21 cellular contexts compared by ENCODE assay signal in genomic region chr18:79494936-79495335, GRCh38.
DNase-seq lines count a peak whose midpoint lies in the region; ATAC-seq and TF ChIP-seq lines count a peak whose summit lies in the region.
"Had no signal": no experiment of that assay in that cellular context is flagged by ENCODE, and none has a peak within 500 bp of the region (broad histone marks: within the 10 kb centered on the region; RNA-seq: fewer than 3 reads in every experiment).

No MANE protein-coding gene starts in this region.

- no peak overlapping the region for H3K27ac Mint-ChIP-seq in activated naive CD4-positive, alpha-beta T cell treated with anti-CD3 and anti-CD28 coated beads, Interleukin-2, amount 10 ng/mL, durations not matched to agents 7 days and 5 days
- H3K27ac Mint-ChIP-seq in activated naive CD8-positive, alpha-beta T cell treated with anti-CD3 and anti-CD28 coated beads, Interleukin-2, amount 10 ng/mL, durations not matched to agents 7 days and 5 days = no peak overlapping the region
- peak overlapping the region; percentile 80 for H3K27ac Mint-ChIP-seq in mesothelial cell of epicardium
- H3K27ac Mint-ChIP-seq in stimulated activated memory B cell treated with anti-CD40 and anti-IgM and Interleukin-4, amounts not matched to agents 10 μg/mL and 1 μg/mL and 100 μg/mL, for 72 hours = peak overlapping the region; percentile 86
- H3K27ac Mint-ChIP-seq: activated T-helper 2 cell treated with anti-CD3 and anti-CD28 coated beads, Interferon-gamma antibody, Interleukin-2, Interleukin-4, amounts not matched to agents 10 μg/mL and 5 μg/mL and 100 μg/mL, durations not matched to agents 14 hours and 24 hours and 36 hours; endodermal cell; T-helper 2 cell treated with Interferon-gamma antibody and Interleukin-4, amounts not matched to agents 5 μg/mL and 100 μg/mL, for 36 hours had no signal

- H3K4me1 ChIP-seq in SJCRH30 = no peaks in the 10 kb centered on the region
- H3K4me1 ChIP-seq: A549, pancreas had no signal

- H3K27me3 Mint-ChIP-seq in activated naive CD4-positive, alpha-beta T cell treated with anti-CD3 and anti-CD28 coated beads, Interleukin-2, amount 10 ng/mL, durations not matched to agents 7 days and 5 days = no peaks in the 10 kb centered on the region
- H3K27me3 Mint-ChIP-seq in activated naive CD8-positive, alpha-beta T cell treated with anti-CD3 and anti-CD28 coated beads, Interleukin-2, amount 10 ng/mL, durations not matched to agents 7 days and 5 days = no peaks in the 10 kb centered on the region
- H3K27me3 Mint-ChIP-seq in mesothelial cell of epicardium (ENCODE audit: low read depth) = no peaks in the 10 kb centered on the region
- H3K27me3 Mint-ChIP-seq in stimulated activated memory B cell treated with anti-CD40 and anti-IgM and Interleukin-4, amounts not matched to agents 10 μg/mL and 1 μg/mL and 100 μg/mL, for 72 hours = no peaks in the 10 kb centered on the region
- H3K27me3 Mint-ChIP-seq: CD8-positive, alpha-beta memory T cell had no signal

- H3K36me3 Mint-ChIP-seq in activated naive CD4-positive, alpha-beta T cell treated with anti-CD3 and anti-CD28 coated beads, Interleukin-2, amount 10 ng/mL, durations not matched to agents 7 days and 5 days = peaks cover 59% of the 10 kb centered on the region
- peaks cover 50% of the 10 kb centered on the region for H3K36me3 Mint-ChIP-seq in activated naive CD8-positive, alpha-beta T cell treated with anti-CD3 and anti-CD28 coated beads, Interleukin-2, amount 10 ng/mL, durations not matched to agents 7 days and 5 days
- H3K36me3 Mint-ChIP-seq in mesothelial cell of epicardium = peaks cover 9% of the 10 kb centered on the region
- H3K36me3 Mint-ChIP-seq in stimulated activated memory B cell treated with anti-CD40 and anti-IgM and Interleukin-4, amounts not matched to agents 10 μg/mL and 1 μg/mL and 100 μg/mL, for 72 hours = peaks cover 74% of the 10 kb centered on the region

- POLR2A ChIA-PET in activated naive CD8-positive, alpha-beta T cell treated with anti-CD3 and anti-CD28 coated beads, Interleukin-2, amount 10 ng/mL, durations not matched to agents 7 days and 5 days (lab: Charles Lee) = no interaction called here

- H3K4me3 Mint-ChIP-seq in activated naive CD4-positive, alpha-beta T cell treated with anti-CD3 and anti-CD28 coated beads, Interleukin-2, amount 10 ng/mL, durations not matched to agents 7 days and 5 days = no peak overlapping the region
- no peak overlapping the region for H3K4me3 Mint-ChIP-seq in activated naive CD8-positive, alpha-beta T cell treated with anti-CD3 and anti-CD28 coated beads, Interleukin-2, amount 10 ng/mL, durations not matched to agents 7 days and 5 days
- H3K4me3 Mint-ChIP-seq in mesothelial cell of epicardium = no peak overlapping the region
- peak overlapping the region; percentile 8 for H3K4me3 Mint-ChIP-seq in stimulated activated memory B cell treated with anti-CD40 and anti-IgM and Interleukin-4, amounts not matched to agents 10 μg/mL and 1 μg/mL and 100 μg/mL, for 72 hours
- H3K4me3 Mint-ChIP-seq: CD8-positive, alpha-beta memory T cell; endodermal cell; T-helper 2 cell treated with Interferon-gamma antibody and Interleukin-4, amounts not matched to agents 5 μg/mL and 100 μg/mL, for 36 hours had no signal

- TF ChIP-seq CTCF in mesothelial cell of epicardium (IDR thresholded peaks at IDR 0.05; ENCODE audit: unreplicated experiment) = no peak

- peaks cover 17% of the 10 kb centered on the region for H3K4me1 Mint-ChIP-seq in activated naive CD4-positive, alpha-beta T cell treated with anti-CD3 and anti-CD28 coated beads, Interleukin-2, amount 10 ng/mL, durations not matched to agents 7 days and 5 days
- H3K4me1 Mint-ChIP-seq in activated naive CD8-positive, alpha-beta T cell treated with anti-CD3 and anti-CD28 coated beads, Interleukin-2, amount 10 ng/mL, durations not matched to agents 7 days and 5 days = peaks cover 9% of the 10 kb centered on the region
- H3K4me1 Mint-ChIP-seq in mesothelial cell of epicardium = peaks cover 16% of the 10 kb centered on the region
- peaks cover 48% of the 10 kb centered on the region for H3K4me1 Mint-ChIP-seq in stimulated activated memory B cell treated with anti-CD40 and anti-IgM and Interleukin-4, amounts not matched to agents 10 μg/mL and 1 μg/mL and 100 μg/mL, for 72 hours
- H3K4me1 Mint-ChIP-seq: endodermal cell had no signal

- no peaks in the 10 kb centered on the region for H3K36me3 ChIP-seq in SJCRH30
- H3K36me3 ChIP-seq: pancreas, transverse colon had no signal

- peaks cover 37% of the 10 kb centered on the region for H3K9me3 Mint-ChIP-seq in activated naive CD4-positive, alpha-beta T cell treated with anti-CD3 and anti-CD28 coated beads, Interleukin-2, amount 10 ng/mL, durations not matched to agents 7 days and 5 days
- H3K9me3 Mint-ChIP-seq in activated naive CD8-positive, alpha-beta T cell treated with anti-CD3 and anti-CD28 coated beads, Interleukin-2, amount 10 ng/mL, durations not matched to agents 7 days and 5 days = peaks cover 19% of the 10 kb centered on the region
- H3K9me3 Mint-ChIP-seq in mesothelial cell of epicardium = peaks cover 29% of the 10 kb centered on the region
- H3K9me3 Mint-ChIP-seq in stimulated activated memory B cell treated with anti-CD40 and anti-IgM and Interleukin-4, amounts not matched to agents 10 μg/mL and 1 μg/mL and 100 μg/mL, for 72 hours = peaks cover 13% of the 10 kb centered on the region

- H3K27me3 ChIP-seq in SJCRH30 = no peaks in the 10 kb centered on the region
- H3K27me3 ChIP-seq: pancreas, transverse colon had no signal

- DNase-seq in activated naive CD4-positive, alpha-beta T cell treated with anti-CD3 and anti-CD28 coated beads, Interleukin-2, amount 10 ng/mL, durations not matched to agents 7 days and 5 days = peak; percentile 15
- DNase-seq in activated naive CD4-positive, alpha-beta T cell treated with Interleukin-2 at 50 U/mL for 16 hours = no peak
- peak; percentile 14 for DNase-seq in activated naive CD8-positive, alpha-beta T cell treated with anti-CD3 and anti-CD28 coated beads, Interleukin-2, amount 10 ng/mL, durations not matched to agents 7 days and 5 days
- no peak for DNase-seq in mesothelial cell of epicardium (ENCODE audit: low spot score in 2 of 2, unreplicated experiment in 2 of 2)
- DNase-seq in foreskin melanocyte = no peak
- DNase-seq in SJCRH30 = no peak
- DNase-seq: activated CD4-positive, CD25-positive, alpha-beta regulatory T cell; endodermal cell; hippocampal formation; NCI-H1105 treated with DMSO at 0.1 percent for 48 hours; NCI-H69; small intestine; stimulated activated CD8-positive, alpha-beta memory T cell treated with anti-CD3 and anti-CD28 coated beads, Interleukin-4, amount 100 ng/mL, for 48 hours; transverse colon had no signal

- H3K9me3 ChIP-seq in SJCRH30 (replicated peaks) = no peaks in the 10 kb centered on the region
- H3K9me3 ChIP-seq: A549, pancreas had no signal

- H3K4me3 ChIP-seq in SJCRH30 = no peak overlapping the region
- H3K4me3 ChIP-seq: A549, pancreas, transverse colon had no signal

- no peak for ATAC-seq in activated naive CD8-positive, alpha-beta T cell treated with anti-CD3 and anti-CD28 coated beads, Interleukin-2, amount 10 ng/mL, durations not matched to agents 7 days and 5 days (ENCODE audit: low read depth)
- no peak for ATAC-seq in stimulated activated memory B cell treated with anti-CD40 and anti-IgM and Interleukin-4, amounts not matched to agents 10 μg/mL and 1 μg/mL and 100 μg/mL, for 72 hours
- no peak for ATAC-seq in GM21723 (IDR thresholded peaks at IDR 0.05; ENCODE audit: unreplicated experiment)
- ATAC-seq: A549, pancreas had no signal

- CTCF ChIA-PET in activated naive CD4-positive, alpha-beta T cell treated with anti-CD3 and anti-CD28 coated beads, Interleukin-2, amount 10 ng/mL, durations not matched to agents 7 days and 5 days (lab: Charles Lee) = no interaction called here

- H3K27ac ChIP-seq in SJCRH30 = no peak overlapping the region
- H3K27ac ChIP-seq: A549, pancreas had no signal

Comparison
In these comparisons a context has a peak if more than half of its experiments do, and no peak if none do; other contexts are left out.
1. DNase-seq: peak in activated naive CD4-positive, alpha-beta T cell treated with anti-CD3 and anti-CD28 coated beads, Interleukin-2, amount 10 ng/mL, durations not matched to agents 7 days and 5 days (single experiment) and activated naive CD8-positive, alpha-beta T cell treated with anti-CD3 and anti-CD28 coated beads, Interleukin-2, amount 10 ng/mL, durations not matched to agents 7 days and 5 days (single experiment); none in activated naive CD4-positive, alpha-beta T cell treated with Interleukin-2 at 50 U/mL for 16 hours (single experiment), mesothelial cell of epicardium (0 of 2), foreskin melanocyte (single experiment) and SJCRH30 (0 of 2).
2. H3K27ac Mint-ChIP-seq: peak in mesothelial cell of epicardium (single experiment) and stimulated activated memory B cell treated with anti-CD40 and anti-IgM and Interleukin-4, amounts not matched to agents 10 μg/mL and 1 μg/mL and 100 μg/mL, for 72 hours (single experiment); none in activated naive CD4-positive, alpha-beta T cell treated with anti-CD3 and anti-CD28 coated beads, Interleukin-2, amount 10 ng/mL, durations not matched to agents 7 days and 5 days (single experiment) and activated naive CD8-positive, alpha-beta T cell treated with anti-CD3 and anti-CD28 coated beads, Interleukin-2, amount 10 ng/mL, durations not matched to agents 7 days and 5 days (single experiment).